Comparison of ENCODE assay signal across 1 cellular context in genomic region chr5:132767150-132767549, GRCh38.
TF ChIP-seq lines count a peak whose summit lies in the region.

No MANE protein-coding gene starts in this region.

TF ChIP-seq in endothelial cell of umbilical vein, 7 proteins besides CTCF, POLR2A, EP300 and RAD21:
- TF ChIP-seq JUN (IDR thresholded peaks at IDR 0.05; ENCODE audit: borderline replicate concordance, insufficient read depth, insufficient read length, low read depth) (no peak), EZH2 (IDR thresholded peaks at IDR 0.05; ENCODE audit: borderline replicate concordance, low read depth, low read length, severe bottlenecking) (no peak)
